ENCODE assay signal across 15 cellular contexts in genomic region chr14:32021341-32021740, GRCh38.
"Had no signal": no experiment of that assay in that cellular context is flagged by ENCODE, and none has a peak within 500 bp of the region (broad histone marks: within the 10 kb centered on the region; RNA-seq: fewer than 3 reads in every experiment).

No MANE protein-coding gene starts in this region.

- H3K36me3 ChIP-seq: neutrophil, right atrium auricular region, tibial nerve had no signal

- DNase-seq: activated CD8-positive, alpha-beta memory T cell treated with anti-CD3 and anti-CD28 coated beads, Interleukin-2, amount 10 ng/mL, durations not matched to agents 7 days and 5 days; activated gamma-delta T cell treated with Interleukin-2 at 50 U/mL for 16 hours; activated T-cell treated with anti-CD3 and anti-CD28 coated beads, Interleukin-2, amount 50 U/mL, for 24 hours; dermis blood vessel endothelial cell; erythroblast; hippocampal formation; left ventricle myocardium superior; posterior cingulate gyrus had no signal

- H3K27ac ChIP-seq: neutrophil, right atrium auricular region, skin epidermis, tibial nerve had no signal

- H3K4me3 ChIP-seq: right atrium auricular region, skin epidermis, tibial nerve had no signal

- ATAC-seq: activated CD8-positive, alpha-beta memory T cell treated with anti-CD3 and anti-CD28 coated beads, Interleukin-2, amount 10 ng/mL, durations not matched to agents 7 days and 5 days; left ventricle myocardium superior; SK-N-SH treated with all-trans-retinoic acid at 6 μM for 48 hours had no signal

- H3K9me3 ChIP-seq: neutrophil, right atrium auricular region, tibial nerve had no signal

- H3K36me3 Mint-ChIP-seq: activated CD8-positive, alpha-beta memory T cell treated with anti-CD3 and anti-CD28 coated beads, Interleukin-2, amount 10 ng/mL, durations not matched to agents 7 days and 5 days; mesothelial cell of epicardium had no signal

- H3K4me1 Mint-ChIP-seq: activated CD8-positive, alpha-beta memory T cell treated with anti-CD3 and anti-CD28 coated beads, Interleukin-2, amount 10 ng/mL, durations not matched to agents 7 days and 5 days had no signal

- H3K27me3 ChIP-seq: neutrophil, right atrium auricular region, tibial nerve had no signal

- H3K27ac Mint-ChIP-seq: activated CD8-positive, alpha-beta memory T cell treated with anti-CD3 and anti-CD28 coated beads, Interleukin-2, amount 10 ng/mL, durations not matched to agents 7 days and 5 days; activated T-cell treated with anti-CD3 and anti-CD28 coated beads, Interleukin-2, amount 50 U/mL, for 24 hours; mesothelial cell of epicardium; T-helper 1 cell treated with Interleukin-12 subunit alpha and Interleukin-12 subunit beta and Interleukin-4 antibody, amounts not matched to agents 30 μg/mL and 1 μg/mL, for 36 hours had no signal

- H3K4me3 Mint-ChIP-seq: activated CD8-positive, alpha-beta memory T cell treated with anti-CD3 and anti-CD28 coated beads, Interleukin-2, amount 10 ng/mL, durations not matched to agents 7 days and 5 days; activated T-cell treated with anti-CD3 and anti-CD28 coated beads, Interleukin-2, amount 50 U/mL, for 24 hours; mesothelial cell of epicardium; T-helper 1 cell treated with Interleukin-12 subunit alpha and Interleukin-12 subunit beta and Interleukin-4 antibody, amounts not matched to agents 30 μg/mL and 1 μg/mL, for 36 hours had no signal

- H3K9me3 Mint-ChIP-seq: activated T-cell treated with anti-CD3 and anti-CD28 coated beads, Interleukin-2, amount 50 U/mL, for 24 hours; mesothelial cell of epicardium; T-helper 1 cell treated with Interleukin-12 subunit alpha and Interleukin-12 subunit beta and Interleukin-4 antibody, amounts not matched to agents 30 μg/mL and 1 μg/mL, for 36 hours had no signal
